Comparison of ENCODE assay signal across 1 cellular context in the genomic region with DNA sequence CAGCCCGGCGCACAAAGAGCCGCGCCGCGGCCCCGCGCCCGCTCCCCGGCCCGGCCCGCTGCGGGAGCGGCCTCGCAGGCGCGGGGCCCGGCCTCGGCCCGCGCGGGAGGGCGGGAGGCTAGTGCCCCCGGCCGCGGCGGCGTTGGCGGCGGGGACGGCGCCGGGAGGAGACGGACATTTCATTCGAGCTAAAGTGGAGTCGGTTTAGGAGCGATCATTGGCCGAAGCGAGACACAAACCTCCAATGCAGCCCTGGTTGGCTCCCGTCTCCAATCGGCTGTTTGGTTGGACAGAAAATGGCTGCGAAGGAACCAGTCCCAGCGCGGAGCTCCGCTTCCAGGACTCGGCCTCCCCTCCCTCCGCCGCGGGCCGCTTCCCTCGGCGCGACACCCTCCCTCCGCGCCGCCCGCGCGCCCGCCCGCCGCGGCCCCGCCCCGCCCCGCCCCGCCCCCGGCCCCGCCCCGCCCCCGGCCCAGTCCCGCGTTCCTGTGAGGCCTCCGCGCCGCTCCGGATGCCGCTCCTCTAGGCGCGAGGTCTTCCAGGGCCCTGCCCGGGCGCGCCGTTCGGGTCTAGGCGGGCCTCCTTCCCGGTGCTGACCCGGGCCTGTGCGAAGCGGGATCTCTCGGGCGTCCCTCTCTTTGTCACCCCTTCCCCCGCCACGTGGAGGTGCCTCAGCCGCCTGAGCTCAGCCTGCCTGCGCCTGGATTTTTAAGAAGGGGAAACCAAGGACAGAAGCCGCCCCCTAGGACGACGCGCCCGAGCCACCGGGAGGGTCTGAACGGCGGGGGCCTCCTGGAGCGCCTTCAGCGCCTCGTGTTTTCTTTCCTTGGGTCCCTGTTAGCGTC.
TF ChIP-seq lines count a peak whose summit lies in the region.

A gene (minus strand): TSS at position 309 of the 845 bp plus-strand sequence. CDS start 2,757 bp downstream, outside the sequence.

TF ChIP-seq in GM12878, 131 proteins besides CTCF, POLR2A, EP300 and RAD21 (continued from another document and continues in another):
- TF ChIP-seq, protein P1, sequence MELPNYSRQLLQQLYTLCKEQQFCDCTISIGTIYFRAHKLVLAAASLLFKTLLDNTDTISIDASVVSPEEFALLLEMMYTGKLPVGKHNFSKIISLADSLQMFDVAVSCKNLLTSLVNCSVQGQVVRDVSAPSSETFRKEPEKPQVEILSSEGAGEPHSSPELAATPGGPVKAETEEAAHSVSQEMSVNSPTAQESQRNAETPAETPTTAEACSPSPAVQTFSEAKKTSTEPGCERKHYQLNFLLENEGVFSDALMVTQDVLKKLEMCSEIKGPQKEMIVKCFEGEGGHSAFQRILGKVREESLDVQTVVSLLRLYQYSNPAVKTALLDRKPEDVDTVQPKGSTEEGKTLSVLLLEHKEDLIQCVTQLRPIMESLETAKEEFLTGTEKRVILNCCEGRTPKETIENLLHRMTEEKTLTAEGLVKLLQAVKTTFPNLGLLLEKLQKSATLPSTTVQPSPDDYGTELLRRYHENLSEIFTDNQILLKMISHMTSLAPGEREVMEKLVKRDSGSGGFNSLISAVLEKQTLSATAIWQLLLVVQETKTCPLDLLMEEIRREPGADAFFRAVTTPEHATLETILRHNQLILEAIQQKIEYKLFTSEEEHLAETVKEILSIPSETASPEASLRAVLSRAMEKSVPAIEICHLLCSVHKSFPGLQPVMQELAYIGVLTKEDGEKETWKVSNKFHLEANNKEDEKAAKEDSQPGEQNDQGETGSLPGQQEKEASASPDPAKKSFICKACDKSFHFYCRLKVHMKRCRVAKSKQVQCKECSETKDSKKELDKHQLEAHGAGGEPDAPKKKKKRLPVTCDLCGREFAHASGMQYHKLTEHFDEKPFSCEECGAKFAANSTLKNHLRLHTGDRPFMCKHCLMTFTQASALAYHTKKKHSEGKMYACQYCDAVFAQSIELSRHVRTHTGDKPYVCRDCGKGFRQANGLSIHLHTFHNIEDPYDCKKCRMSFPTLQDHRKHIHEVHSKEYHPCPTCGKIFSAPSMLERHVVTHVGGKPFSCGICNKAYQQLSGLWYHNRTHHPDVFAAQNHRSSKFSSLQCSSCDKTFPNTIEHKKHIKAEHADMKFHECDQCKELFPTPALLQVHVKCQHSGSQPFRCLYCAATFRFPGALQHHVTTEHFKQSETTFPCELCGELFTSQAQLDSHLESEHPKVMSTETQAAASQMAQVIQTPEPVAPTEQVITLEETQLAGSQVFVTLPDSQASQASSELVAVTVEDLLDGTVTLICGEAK (IDR thresholded peaks at IDR 0.05; ENCODE audit: borderline replicate concordance): no peak
- TF ChIP-seq, protein P2, sequence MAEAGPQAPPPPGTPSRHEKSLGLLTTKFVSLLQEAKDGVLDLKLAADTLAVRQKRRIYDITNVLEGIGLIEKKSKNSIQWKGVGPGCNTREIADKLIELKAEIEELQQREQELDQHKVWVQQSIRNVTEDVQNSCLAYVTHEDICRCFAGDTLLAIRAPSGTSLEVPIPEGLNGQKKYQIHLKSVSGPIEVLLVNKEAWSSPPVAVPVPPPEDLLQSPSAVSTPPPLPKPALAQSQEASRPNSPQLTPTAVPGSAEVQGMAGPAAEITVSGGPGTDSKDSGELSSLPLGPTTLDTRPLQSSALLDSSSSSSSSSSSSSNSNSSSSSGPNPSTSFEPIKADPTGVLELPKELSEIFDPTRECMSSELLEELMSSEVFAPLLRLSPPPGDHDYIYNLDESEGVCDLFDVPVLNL (IDR thresholded peaks at IDR 0.05; ENCODE audit: low read depth, low read length): peak; percentile 23; the same call in 1 of the 2 replicates
- 0 out of 4 replicates have a peak, but pooled peaks of 1 of the 2 experiments have one; percentile 36 for TF ChIP-seq SRF (IDR thresholded peaks at IDR 0.05; ENCODE audit: low read depth in 2 of 2, low read length in 2 of 2)
- TF ChIP-seq, protein P3, sequence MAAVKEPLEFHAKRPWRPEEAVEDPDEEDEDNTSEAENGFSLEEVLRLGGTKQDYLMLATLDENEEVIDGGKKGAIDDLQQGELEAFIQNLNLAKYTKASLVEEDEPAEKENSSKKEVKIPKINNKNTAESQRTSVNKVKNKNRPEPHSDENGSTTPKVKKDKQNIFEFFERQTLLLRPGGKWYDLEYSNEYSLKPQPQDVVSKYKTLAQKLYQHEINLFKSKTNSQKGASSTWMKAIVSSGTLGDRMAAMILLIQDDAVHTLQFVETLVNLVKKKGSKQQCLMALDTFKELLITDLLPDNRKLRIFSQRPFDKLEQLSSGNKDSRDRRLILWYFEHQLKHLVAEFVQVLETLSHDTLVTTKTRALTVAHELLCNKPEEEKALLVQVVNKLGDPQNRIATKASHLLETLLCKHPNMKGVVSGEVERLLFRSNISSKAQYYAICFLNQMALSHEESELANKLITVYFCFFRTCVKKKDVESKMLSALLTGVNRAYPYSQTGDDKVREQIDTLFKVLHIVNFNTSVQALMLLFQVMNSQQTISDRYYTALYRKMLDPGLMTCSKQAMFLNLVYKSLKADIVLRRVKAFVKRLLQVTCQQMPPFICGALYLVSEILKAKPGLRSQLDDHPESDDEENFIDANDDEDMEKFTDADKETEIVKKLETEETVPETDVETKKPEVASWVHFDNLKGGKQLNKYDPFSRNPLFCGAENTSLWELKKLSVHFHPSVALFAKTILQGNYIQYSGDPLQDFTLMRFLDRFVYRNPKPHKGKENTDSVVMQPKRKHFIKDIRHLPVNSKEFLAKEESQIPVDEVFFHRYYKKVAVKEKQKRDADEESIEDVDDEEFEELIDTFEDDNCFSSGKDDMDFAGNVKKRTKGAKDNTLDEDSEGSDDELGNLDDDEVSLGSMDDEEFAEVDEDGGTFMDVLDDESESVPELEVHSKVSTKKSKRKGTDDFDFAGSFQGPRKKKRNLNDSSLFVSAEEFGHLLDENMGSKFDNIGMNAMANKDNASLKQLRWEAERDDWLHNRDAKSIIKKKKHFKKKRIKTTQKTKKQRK (IDR thresholded peaks at IDR 0.05; ENCODE audit: low read depth, low read length): no peak
- no peak for TF ChIP-seq ZNF24 (IDR thresholded peaks at IDR 0.05)
- TF ChIP-seq HDAC2 (IDR thresholded peaks at IDR 0.05): no peak
- no peak for TF ChIP-seq RCOR1 (conservative IDR thresholded peaks at IDR 0.05; ENCODE audit: low read depth, low read length)
- TF ChIP-seq, protein P4, sequence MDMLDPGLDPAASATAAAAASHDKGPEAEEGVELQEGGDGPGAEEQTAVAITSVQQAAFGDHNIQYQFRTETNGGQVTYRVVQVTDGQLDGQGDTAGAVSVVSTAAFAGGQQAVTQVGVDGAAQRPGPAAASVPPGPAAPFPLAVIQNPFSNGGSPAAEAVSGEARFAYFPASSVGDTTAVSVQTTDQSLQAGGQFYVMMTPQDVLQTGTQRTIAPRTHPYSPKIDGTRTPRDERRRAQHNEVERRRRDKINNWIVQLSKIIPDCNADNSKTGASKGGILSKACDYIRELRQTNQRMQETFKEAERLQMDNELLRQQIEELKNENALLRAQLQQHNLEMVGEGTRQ (IDR thresholded peaks at IDR 0.05; ENCODE audit: borderline replicate concordance, low read depth, low read length): no peak
- no peak; the same call in 1 of the 2 replicates for TF ChIP-seq GATAD2B (conservative IDR thresholded peaks at IDR 0.05; ENCODE audit: low read depth)
- no peak for TF ChIP-seq MEF2A (IDR thresholded peaks at IDR 0.05; ENCODE audit: insufficient read depth, low read depth, low read length)
- TF ChIP-seq SP1 (IDR thresholded peaks at IDR 0.05; ENCODE audit: low read depth, low read length): peak; percentile 95
- TF ChIP-seq YBX1 (IDR thresholded peaks at IDR 0.05): no peak
- peak; percentile 51; the same call in 1 of the 2 replicates for TF ChIP-seq SMAD5 (IDR thresholded peaks at IDR 0.05; ENCODE audit: low read depth)
- TF ChIP-seq, protein P5, sequence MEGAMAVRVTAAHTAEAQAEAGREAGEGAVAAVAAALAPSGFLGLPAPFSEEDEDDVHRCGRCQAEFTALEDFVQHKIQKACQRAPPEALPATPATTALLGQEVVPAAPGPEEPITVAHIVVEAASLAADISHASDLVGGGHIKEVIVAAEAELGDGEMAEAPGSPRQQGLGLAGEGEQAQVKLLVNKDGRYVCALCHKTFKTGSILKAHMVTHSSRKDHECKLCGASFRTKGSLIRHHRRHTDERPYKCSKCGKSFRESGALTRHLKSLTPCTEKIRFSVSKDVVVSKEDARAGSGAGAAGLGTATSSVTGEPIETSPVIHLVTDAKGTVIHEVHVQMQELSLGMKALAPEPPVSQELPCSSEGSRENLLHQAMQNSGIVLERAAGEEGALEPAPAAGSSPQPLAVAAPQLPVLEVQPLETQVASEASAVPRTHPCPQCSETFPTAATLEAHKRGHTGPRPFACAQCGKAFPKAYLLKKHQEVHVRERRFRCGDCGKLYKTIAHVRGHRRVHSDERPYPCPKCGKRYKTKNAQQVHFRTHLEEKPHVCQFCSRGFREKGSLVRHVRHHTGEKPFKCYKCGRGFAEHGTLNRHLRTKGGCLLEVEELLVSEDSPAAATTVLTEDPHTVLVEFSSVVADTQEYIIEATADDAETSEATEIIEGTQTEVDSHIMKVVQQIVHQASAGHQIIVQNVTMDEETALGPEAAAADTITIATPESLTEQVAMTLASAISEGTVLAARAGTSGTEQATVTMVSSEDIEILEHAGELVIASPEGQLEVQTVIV (IDR thresholded peaks at IDR 0.05; ENCODE audit: borderline replicate concordance, partially characterized antibody): no peak
- TF ChIP-seq, protein P6, sequence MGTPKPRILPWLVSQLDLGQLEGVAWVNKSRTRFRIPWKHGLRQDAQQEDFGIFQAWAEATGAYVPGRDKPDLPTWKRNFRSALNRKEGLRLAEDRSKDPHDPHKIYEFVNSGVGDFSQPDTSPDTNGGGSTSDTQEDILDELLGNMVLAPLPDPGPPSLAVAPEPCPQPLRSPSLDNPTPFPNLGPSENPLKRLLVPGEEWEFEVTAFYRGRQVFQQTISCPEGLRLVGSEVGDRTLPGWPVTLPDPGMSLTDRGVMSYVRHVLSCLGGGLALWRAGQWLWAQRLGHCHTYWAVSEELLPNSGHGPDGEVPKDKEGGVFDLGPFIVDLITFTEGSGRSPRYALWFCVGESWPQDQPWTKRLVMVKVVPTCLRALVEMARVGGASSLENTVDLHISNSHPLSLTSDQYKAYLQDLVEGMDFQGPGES (IDR thresholded peaks at IDR 0.05): peak; percentile 52; the same call in 1 of the 2 replicates
- TF ChIP-seq ZBED1 (IDR thresholded peaks at IDR 0.05; ENCODE audit: borderline replicate concordance): no peak; the same call in 1 of the 2 replicates
- TF ChIP-seq POU2F2 (IDR thresholded peaks at IDR 0.05; ENCODE audit: borderline replicate concordance, low read depth, low read length): peak; percentile 58; the same call in 2 of the 3 replicates
- peak; percentile 49; the same call in 1 of the 2 replicates for TF ChIP-seq TBL1XR1 (IDR thresholded peaks at IDR 0.05; ENCODE audit: low read depth, low read length)
- TF ChIP-seq ZZZ3 (IDR thresholded peaks at IDR 0.05; ENCODE audit: control insufficient read depth, insufficient read length, low read depth): no peak
- TF ChIP-seq CBFB (IDR thresholded peaks at IDR 0.05; ENCODE audit: low read depth): no peak
- TF ChIP-seq PML (IDR thresholded peaks at IDR 0.05; ENCODE audit: low read length): no peak
- no peak for TF ChIP-seq STAT3 (IDR thresholded peaks at IDR 0.05; ENCODE audit: low read depth, low read length)
- 0 out of 2 replicates have a peak, but pooled peaks have one; percentile 8 for TF ChIP-seq TCF12 (IDR thresholded peaks at IDR 0.05; ENCODE audit: low read depth, low read length)
- no peak for TF ChIP-seq NR2C1 (IDR thresholded peaks at IDR 0.05)
- TF ChIP-seq RB1 (IDR thresholded peaks at IDR 0.05; ENCODE audit: borderline replicate concordance): no peak
- TF ChIP-seq, protein P7, sequence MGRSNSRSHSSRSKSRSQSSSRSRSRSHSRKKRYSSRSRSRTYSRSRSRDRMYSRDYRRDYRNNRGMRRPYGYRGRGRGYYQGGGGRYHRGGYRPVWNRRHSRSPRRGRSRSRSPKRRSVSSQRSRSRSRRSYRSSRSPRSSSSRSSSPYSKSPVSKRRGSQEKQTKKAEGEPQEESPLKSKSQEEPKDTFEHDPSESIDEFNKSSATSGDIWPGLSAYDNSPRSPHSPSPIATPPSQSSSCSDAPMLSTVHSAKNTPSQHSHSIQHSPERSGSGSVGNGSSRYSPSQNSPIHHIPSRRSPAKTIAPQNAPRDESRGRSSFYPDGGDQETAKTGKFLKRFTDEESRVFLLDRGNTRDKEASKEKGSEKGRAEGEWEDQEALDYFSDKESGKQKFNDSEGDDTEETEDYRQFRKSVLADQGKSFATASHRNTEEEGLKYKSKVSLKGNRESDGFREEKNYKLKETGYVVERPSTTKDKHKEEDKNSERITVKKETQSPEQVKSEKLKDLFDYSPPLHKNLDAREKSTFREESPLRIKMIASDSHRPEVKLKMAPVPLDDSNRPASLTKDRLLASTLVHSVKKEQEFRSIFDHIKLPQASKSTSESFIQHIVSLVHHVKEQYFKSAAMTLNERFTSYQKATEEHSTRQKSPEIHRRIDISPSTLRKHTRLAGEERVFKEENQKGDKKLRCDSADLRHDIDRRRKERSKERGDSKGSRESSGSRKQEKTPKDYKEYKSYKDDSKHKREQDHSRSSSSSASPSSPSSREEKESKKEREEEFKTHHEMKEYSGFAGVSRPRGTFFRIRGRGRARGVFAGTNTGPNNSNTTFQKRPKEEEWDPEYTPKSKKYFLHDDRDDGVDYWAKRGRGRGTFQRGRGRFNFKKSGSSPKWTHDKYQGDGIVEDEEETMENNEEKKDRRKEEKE (IDR thresholded peaks at IDR 0.05): no peak
- TF ChIP-seq POLR2AphosphoS2 (IDR thresholded peaks at IDR 0.05; ENCODE audit: low read depth, low read length): peak; percentile 39; the same call in 1 of the 2 replicates
- TF ChIP-seq, protein P8, sequence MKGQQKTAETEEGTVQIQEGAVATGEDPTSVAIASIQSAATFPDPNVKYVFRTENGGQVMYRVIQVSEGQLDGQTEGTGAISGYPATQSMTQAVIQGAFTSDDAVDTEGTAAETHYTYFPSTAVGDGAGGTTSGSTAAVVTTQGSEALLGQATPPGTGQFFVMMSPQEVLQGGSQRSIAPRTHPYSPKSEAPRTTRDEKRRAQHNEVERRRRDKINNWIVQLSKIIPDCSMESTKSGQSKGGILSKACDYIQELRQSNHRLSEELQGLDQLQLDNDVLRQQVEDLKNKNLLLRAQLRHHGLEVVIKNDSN (IDR thresholded peaks at IDR 0.05; ENCODE audit: borderline replicate concordance, extremely low read length, insufficient read depth, low read depth, low read length): no peak
- TF ChIP-seq, protein P9, sequence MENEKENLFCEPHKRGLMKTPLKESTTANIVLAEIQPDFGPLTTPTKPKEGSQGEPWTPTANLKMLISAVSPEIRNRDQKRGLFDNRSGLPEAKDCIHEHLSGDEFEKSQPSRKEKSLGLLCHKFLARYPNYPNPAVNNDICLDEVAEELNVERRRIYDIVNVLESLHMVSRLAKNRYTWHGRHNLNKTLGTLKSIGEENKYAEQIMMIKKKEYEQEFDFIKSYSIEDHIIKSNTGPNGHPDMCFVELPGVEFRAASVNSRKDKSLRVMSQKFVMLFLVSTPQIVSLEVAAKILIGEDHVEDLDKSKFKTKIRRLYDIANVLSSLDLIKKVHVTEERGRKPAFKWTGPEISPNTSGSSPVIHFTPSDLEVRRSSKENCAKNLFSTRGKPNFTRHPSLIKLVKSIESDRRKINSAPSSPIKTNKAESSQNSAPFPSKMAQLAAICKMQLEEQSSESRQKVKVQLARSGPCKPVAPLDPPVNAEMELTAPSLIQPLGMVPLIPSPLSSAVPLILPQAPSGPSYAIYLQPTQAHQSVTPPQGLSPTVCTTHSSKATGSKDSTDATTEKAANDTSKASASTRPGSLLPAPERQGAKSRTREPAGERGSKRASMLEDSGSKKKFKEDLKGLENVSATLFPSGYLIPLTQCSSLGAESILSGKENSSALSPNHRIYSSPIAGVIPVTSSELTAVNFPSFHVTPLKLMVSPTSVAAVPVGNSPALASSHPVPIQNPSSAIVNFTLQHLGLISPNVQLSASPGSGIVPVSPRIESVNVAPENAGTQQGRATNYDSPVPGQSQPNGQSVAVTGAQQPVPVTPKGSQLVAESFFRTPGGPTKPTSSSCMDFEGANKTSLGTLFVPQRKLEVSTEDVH (IDR thresholded peaks at IDR 0.05; ENCODE audit: low read depth, partially characterized antibody): no peak
- TF ChIP-seq RFX5 (IDR thresholded peaks at IDR 0.05; ENCODE audit: low read depth, low read length): peak; percentile 85
